16 cellular contexts compared by ENCODE assay signal in genomic region chr2:10834300-10834699, GRCh38.
"Had no signal": no experiment of that assay in that cellular context is flagged by ENCODE, and none has a peak within 500 bp of the region (broad histone marks: within the 10 kb centered on the region; RNA-seq: fewer than 3 reads in every experiment).

No MANE protein-coding gene starts in this region.

- H3K4me1 ChIP-seq: breast epithelium had no signal

- H3K27ac ChIP-seq: breast epithelium, esophagus squamous epithelium, thyroid gland had no signal

- H3K4me3 Mint-ChIP-seq: activated CD8-positive, alpha-beta memory T cell treated with anti-CD3 and anti-CD28 coated beads, Interleukin-2, amount 10 ng/mL, durations not matched to agents 7 days and 5 days; activated naive CD4-positive, alpha-beta T cell treated with anti-CD3 and anti-CD28 coated beads, Interleukin-2, amount 50 U/mL, for 24 hours; activated T-cell treated with anti-CD3 and anti-CD28 coated beads, Interleukin-2, amount 50 U/mL, for 24 hours; naive thymus-derived CD8-positive, alpha-beta T cell; stimulated activated effector memory CD8-positive, alpha-beta T cell treated with anti-CD3 and anti-CD28 coated beads, Interleukin-12 subunit alpha, Interleukin-12 subunit beta, amount 100 ng/mL, for 72 hours had no signal

- H3K4me3 ChIP-seq: breast epithelium, esophagus squamous epithelium, lung, smooth muscle cell, thyroid gland had no signal

- H3K4me2 ChIP-seq: smooth muscle cell had no signal

- H3K36me3 ChIP-seq: breast epithelium, esophagus squamous epithelium, thyroid gland had no signal

- ATAC-seq: activated CD8-positive, alpha-beta memory T cell treated with anti-CD3 and anti-CD28 coated beads, Interleukin-2, amount 10 ng/mL, durations not matched to agents 7 days and 5 days; naive thymus-derived CD8-positive, alpha-beta T cell; stimulated activated effector memory CD8-positive, alpha-beta T cell treated with anti-CD3 and anti-CD28 coated beads, Interleukin-12 subunit alpha, Interleukin-12 subunit beta, amount 100 ng/mL, for 72 hours had no signal

- DNase-seq: activated CD4-positive, alpha-beta T cell treated with anti-CD3 and anti-CD28 coated beads, Interleukin-2, amount 50 U/mL, for 4 hours; activated CD8-positive, alpha-beta memory T cell treated with anti-CD3 and anti-CD28 coated beads, Interleukin-2, amount 10 ng/mL, durations not matched to agents 7 days and 5 days; activated effector memory CD4-positive, alpha-beta T cell treated with Interleukin-2 at 50 U/mL for 16 hours; activated T-cell treated with anti-CD3 and anti-CD28 coated beads, Interleukin-2, amount 50 U/mL, for 24 hours; amniotic stem cell; esophagus squamous epithelium; foreskin fibroblast; left colon; thyroid gland had no signal

- H3K27me3 ChIP-seq: thyroid gland had no signal

- H3K36me3 Mint-ChIP-seq: activated CD8-positive, alpha-beta memory T cell treated with anti-CD3 and anti-CD28 coated beads, Interleukin-2, amount 10 ng/mL, durations not matched to agents 7 days and 5 days; activated naive CD4-positive, alpha-beta T cell treated with anti-CD3 and anti-CD28 coated beads, Interleukin-2, amount 50 U/mL, for 24 hours; naive thymus-derived CD8-positive, alpha-beta T cell; stimulated activated effector memory CD8-positive, alpha-beta T cell treated with anti-CD3 and anti-CD28 coated beads, Interleukin-12 subunit alpha, Interleukin-12 subunit beta, amount 100 ng/mL, for 72 hours had no signal

- H3K9me3 Mint-ChIP-seq: activated naive CD4-positive, alpha-beta T cell treated with anti-CD3 and anti-CD28 coated beads, Interleukin-2, amount 50 U/mL, for 24 hours; activated T-cell treated with anti-CD3 and anti-CD28 coated beads, Interleukin-2, amount 50 U/mL, for 24 hours; stimulated activated effector memory CD8-positive, alpha-beta T cell treated with anti-CD3 and anti-CD28 coated beads, Interleukin-12 subunit alpha, Interleukin-12 subunit beta, amount 100 ng/mL, for 72 hours had no signal

- H3K27ac Mint-ChIP-seq: activated CD8-positive, alpha-beta memory T cell treated with anti-CD3 and anti-CD28 coated beads, Interleukin-2, amount 10 ng/mL, durations not matched to agents 7 days and 5 days; activated T-cell treated with anti-CD3 and anti-CD28 coated beads, Interleukin-2, amount 50 U/mL, for 24 hours; naive thymus-derived CD8-positive, alpha-beta T cell; progenitor cell of endocrine pancreas; stimulated activated effector memory CD8-positive, alpha-beta T cell treated with anti-CD3 and anti-CD28 coated beads, Interleukin-12 subunit alpha, Interleukin-12 subunit beta, amount 100 ng/mL, for 72 hours had no signal

- H3K9me3 ChIP-seq: breast epithelium, esophagus squamous epithelium, thyroid gland had no signal
